ENCODE assay signal across 23 cellular contexts in the genomic region with DNA sequence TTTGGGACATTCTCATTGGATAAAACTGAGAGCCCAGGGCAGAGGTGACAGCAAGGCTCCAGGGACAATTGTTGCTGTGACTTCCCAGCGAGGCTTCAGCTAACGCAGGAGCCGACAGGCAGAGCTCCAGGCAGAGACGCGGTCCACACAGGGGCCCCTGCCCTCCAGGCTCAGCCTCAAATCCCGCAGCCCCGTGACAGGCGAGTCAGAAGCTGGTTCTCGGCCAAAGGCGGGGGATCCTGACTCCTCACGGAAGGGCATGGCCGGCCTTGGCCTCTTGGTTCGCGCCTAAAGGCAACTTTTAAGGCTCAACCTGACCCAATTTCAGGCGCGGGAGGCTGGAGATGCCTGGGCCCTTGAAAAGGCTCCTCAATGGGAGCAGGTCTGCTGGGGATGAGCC. TPM values are rescaled to one million over a fixed set of nuclear protein-coding genes. Genes with fewer than 3 reads are reported as not detected.
DNase-seq lines count a peak whose midpoint lies in the region; ATAC-seq, FAIRE-seq and TF ChIP-seq lines count a peak whose summit lies in the region.
"Had no signal": no experiment of that assay in that cellular context is flagged by ENCODE, and none has a peak within 500 bp of the region (broad histone marks: within the 10 kb centered on the region; RNA-seq: fewer than 3 reads in every experiment).

No MANE protein-coding gene starts in this region.

- TF ChIP-seq RAD21 in liver (IDR thresholded peaks at IDR 0.05) (no peak), HepG2 (CRISPR knock-in tag; IDR thresholded peaks at IDR 0.05) (no peak)

- in situ Hi-C loops in HepG2 (cut with HindIII; ENCODE audit: extremely low pct_ligation_motif_present, low pct_unique_long_range_greater_than_20kb), result no loop called here

- H3K4me2 ChIP-seq in HepG2 (ENCODE audit: low read depth, low read length) (no peak overlapping the region), hepatocyte (no peak overlapping the region)

- peaks cover 6% of the 10 kb centered on the region for H3K4me1 Mint-ChIP-seq in type B pancreatic cell (ENCODE audit: unreplicated experiment)

- H3K27me3 ChIP-seq in liver (ENCODE audit: control insufficient read depth in 4 of 4, insufficient read depth in 4 of 4, low read length in 3 of 4) (no peaks in the 10 kb centered on the region), HepG2 (ENCODE audit: control insufficient read depth in 1 of 2, insufficient read depth in 2 of 2, low read length in 2 of 2) (no peaks in the 10 kb centered on the region), hepatocyte (no peaks in the 10 kb centered on the region), testis (no peaks in the 10 kb centered on the region)
- H3K27me3 ChIP-seq: brain microvascular endothelial cell, gastroesophageal sphincter, spleen, suprapubic skin had no signal

- peaks cover 4% of the 10 kb centered on the region for H3K36me3 Mint-ChIP-seq in type B pancreatic cell
- no peaks in the 10 kb centered on the region for H3K36me3 Mint-ChIP-seq in activated naive CD4-positive, alpha-beta T cell treated with anti-CD3 and anti-CD28 coated beads, Interleukin-2, amount 50 U/mL, for 72 hours
- H3K36me3 Mint-ChIP-seq: activated naive CD8-positive, alpha-beta T cell; naive B cell had no signal

- H3K36me3 ChIP-seq in liver (ENCODE audit: control insufficient read depth in 4 of 4, insufficient read depth in 3 of 4, low read depth in 1 of 4, low read length in 3 of 4) (peaks cover 23 to 47% (median 29%) of the 10 kb centered on the region in 4 donors), HepG2 (replicated peaks in 1 of 2; ENCODE audit: control insufficient read depth in 1 of 2, insufficient read depth in 2 of 2, low read length in 2 of 2) (peaks cover 35 to 81% of the 10 kb centered on the region in 2 experiments), hepatocyte (replicated peaks; ENCODE audit: insufficient read depth, low read depth) (no peaks in the 10 kb centered on the region), testis (ENCODE audit: low read depth, missing control alignments) (no peaks in the 10 kb centered on the region)
- H3K36me3 ChIP-seq: brain microvascular endothelial cell had no signal

- POLR2A ChIA-PET in HepG2 (lab: Yijun Ruan, JAX), result no interaction called here

- no peak for DNase-seq in HepG2 (ENCODE audit: low spot score)
- DNase-seq in epidermal melanocyte (ENCODE audit: insufficient read length, low spot score), result peak; percentile 51
- peak; percentile 47 for DNase-seq in hepatocyte (ENCODE audit: low spot score)
- peak; percentile 82 for DNase-seq in testis
- no peak for DNase-seq in type B pancreatic cell (ENCODE audit: extremely low spot score, unreplicated experiment)
- no peak for DNase-seq in activated naive CD4-positive, alpha-beta T cell treated with anti-CD3 and anti-CD28 coated beads, Interleukin-2, amount 50 U/mL, for 72 hours (ENCODE audit: low spot score in 2 of 2)
- no peak for DNase-seq in NCI-H2227 treated with DMSO at 0.1 percent for 48 hours (lab: John Stamatoyannopoulos, UW)
- DNase-seq: activated CD8-positive, alpha-beta T cell treated with anti-CD3 and anti-CD28 coated beads for 36 hours; activated T-cell treated with anti-CD3 and anti-CD28 coated beads, Interleukin-2, amount 50 U/mL, for 48 hours; brain microvascular endothelial cell; DMS 273 treated with DMSO at 0.1 percent for 48 hours; H7; naive B cell; NCI-H1417; NCI-H2171; NCI-H69; spleen had no signal

- H3K4me3 Mint-ChIP-seq in type B pancreatic cell, result no peak overlapping the region
- H3K4me3 Mint-ChIP-seq: activated CD8-positive, alpha-beta T cell treated with anti-CD3 and anti-CD28 coated beads for 36 hours; activated naive CD8-positive, alpha-beta T cell; naive B cell had no signal

- intact Hi-C loops in HepG2 (cut with micrococcal nuclease; ENCODE audit: unreplicated experiment) (no loop called here), testis (cut with DNase I; ENCODE audit: low total_unique reads) (no loop called here)

- TF ChIP-seq CTCF in liver (IDR thresholded peaks at IDR 0.05; ENCODE audit: low read depth, low read length, missing input control) (no peak), HepG2 (CRISPR knock-in tag; IDR thresholded peaks at IDR 0.05) (no peak), hepatocyte (IDR thresholded peaks at IDR 0.05; ENCODE audit: poor library complexity) (no peak), testis (IDR thresholded peaks at IDR 0.05) (no peak), type B pancreatic cell (conservative IDR thresholded peaks at IDR 0.05) (no peak)

- no TSS peak for BruUV-seq in HepG2 (replicated peaks; lab: Mats Ljungman, UMichigan)

- no peak for FAIRE-seq in HepG2 (lab: Jason Lieb, UNC)
- FAIRE-seq: endothelial cell of umbilical vein, GM12891 had no signal

- H3K27ac Mint-ChIP-seq in type B pancreatic cell, result no peak overlapping the region
- H3K27ac Mint-ChIP-seq in activated naive CD4-positive, alpha-beta T cell treated with anti-CD3 and anti-CD28 coated beads, Interleukin-2, amount 50 U/mL, for 72 hours, result peak overlapping the region in 1 of 2 donors; percentile 20
- H3K27ac Mint-ChIP-seq: activated CD8-positive, alpha-beta T cell treated with anti-CD3 and anti-CD28 coated beads for 36 hours; activated naive CD8-positive, alpha-beta T cell had no signal

- H3K9me2 ChIP-seq in hepatocyte (replicated peaks; ENCODE audit: insufficient read depth), result no peaks in the 10 kb centered on the region

- TF ChIP-seq EP300 in HepG2 (IDR thresholded peaks at IDR 0.05; ENCODE audit: low read depth in 2 of 2, low read length in 2 of 2) (no peak), HepG2 (CRISPR knock-in tag; IDR thresholded peaks at IDR 0.05; ENCODE audit: borderline replicate concordance) (no peak)

- H3K27ac ChIP-seq in liver (ENCODE audit: low read depth in 1 of 2, low read length in 2 of 2), result peak overlapping the region; percentile 33 to 67
- no peak overlapping the region for H3K27ac ChIP-seq in HepG2 (ENCODE audit: extremely low read length, insufficient read depth, low read length)
- no peak overlapping the region for H3K27ac ChIP-seq in hepatocyte
- no peak overlapping the region for H3K27ac ChIP-seq in testis
- H3K27ac ChIP-seq: brain microvascular endothelial cell, suprapubic skin had no signal

- TF ChIP-seq POLR2A in HepG2 (IDR thresholded peaks at IDR 0.05; ENCODE audit: insufficient read depth in 1 of 2, low read depth in 2 of 2, low read length in 2 of 2) (no peak), testis (IDR thresholded peaks at IDR 0.05) (no peak)

- H3K4me3 ChIP-seq in liver (ENCODE audit: low read depth in 1 of 3, low read length in 3 of 3), result no peak overlapping the region
- no peak overlapping the region for H3K4me3 ChIP-seq in HepG2 (replicated peaks in 1 of 3; ENCODE audit: insufficient read depth in 1 of 3, low read depth in 2 of 3, low read length in 3 of 3)
- H3K4me3 ChIP-seq in hepatocyte, result no peak overlapping the region
- no peak overlapping the region for H3K4me3 ChIP-seq in testis
- H3K4me3 ChIP-seq: gastroesophageal sphincter, spleen, suprapubic skin had no signal

- CTCF ChIA-PET in HepG2 (lab: Yijun Ruan, JAX; ENCODE audit: low intra/inter-chr PET ratio, low total read pairs), result no interaction called here

- H4K20me1 ChIP-seq in HepG2 (ENCODE audit: insufficient read depth, low read length) (no peaks in the 10 kb centered on the region), hepatocyte (ENCODE audit: insufficient read depth, poor library complexity, severe bottlenecking) (no peaks in the 10 kb centered on the region)

- no peaks in the 10 kb centered on the region for H3K9me3 Mint-ChIP-seq in type B pancreatic cell
- H3K9me3 Mint-ChIP-seq in activated naive CD4-positive, alpha-beta T cell treated with anti-CD3 and anti-CD28 coated beads, Interleukin-2, amount 50 U/mL, for 72 hours, result no peaks in the 10 kb centered on the region
- H3K9me3 Mint-ChIP-seq: activated CD8-positive, alpha-beta T cell treated with anti-CD3 and anti-CD28 coated beads for 36 hours; naive B cell had no signal

- H2AFZ ChIP-seq in HepG2 (ENCODE audit: low read length), result no peak overlapping the region
- H2AFZ ChIP-seq in hepatocyte, result no peak overlapping the region

- H3K4me1 ChIP-seq in liver (ENCODE audit: control insufficient read depth in 4 of 4, insufficient read depth in 4 of 4, low read length in 3 of 4) (peaks cover 16 to 42% (median 30%) of the 10 kb centered on the region in 4 donors), HepG2 (ENCODE audit: insufficient read depth, low read length) (no peaks in the 10 kb centered on the region), hepatocyte (ENCODE audit: insufficient read depth) (peaks cover 14% of the 10 kb centered on the region), testis (peaks cover 11% of the 10 kb centered on the region)

- H3K79me2 ChIP-seq in HepG2 (ENCODE audit: insufficient read depth, low read length), result no peaks in the 10 kb centered on the region
- H3K79me2 ChIP-seq in hepatocyte, result peaks cover 2% of the 10 kb centered on the region

- H3K9me3 ChIP-seq in liver (ENCODE audit: control insufficient read depth in 4 of 4, low read length in 3 of 4) (no peaks in the 10 kb centered on the region), HepG2 (ENCODE audit: low read length) (no peaks in the 10 kb centered on the region), hepatocyte (ENCODE audit: low read depth) (no peaks in the 10 kb centered on the region), testis (no peaks in the 10 kb centered on the region)
- H3K9me3 ChIP-seq: gastroesophageal sphincter, spleen, suprapubic skin had no signal

- 57% methylated on average over 16 of the region's 16 CpGs for WGBS in liver
- WGBS in HepG2 (ENCODE audit: low lambda C conversion rate), result no CpG with 5 or more reads among the region's 16 CpGs
- 85% methylated on average over 16 of the region's 16 CpGs for WGBS in hepatocyte (ENCODE audit: low lambda C conversion rate, missing lambda C conversion rate)
- WGBS in testis, 2 donors, result 54% methylated on average over 16 of the region's 16 CpGs; no CpG with 5 or more reads in 1 of the 2 donors

- H3K9ac ChIP-seq in liver (ENCODE audit: low read depth in 1 of 2, low read length in 2 of 2), result no peak overlapping the region
- no peak overlapping the region for H3K9ac ChIP-seq in HepG2 (ENCODE audit: insufficient read depth, low read depth, low read length)

- ATAC-seq in HepG2, result no peak
- no peak for ATAC-seq in activated naive CD4-positive, alpha-beta T cell treated with anti-CD3 and anti-CD28 coated beads, Interleukin-2, amount 50 U/mL, for 72 hours
- ATAC-seq: activated CD8-positive, alpha-beta T cell treated with anti-CD3 and anti-CD28 coated beads for 36 hours; gastroesophageal sphincter had no signal

- no peaks in the 10 kb centered on the region for H3K27me3 Mint-ChIP-seq in type B pancreatic cell
- H3K27me3 Mint-ChIP-seq: activated CD8-positive, alpha-beta T cell treated with anti-CD3 and anti-CD28 coated beads for 36 hours; activated naive CD8-positive, alpha-beta T cell; naive B cell had no signal

RNA-seq across cellular contexts. Expression of a gene that starts 21.3 kb away (rescaled TPM):
- total RNA-seq in liver (10 to 100 TPM; 27.1 to 64.2 TPM), HepG2 (2016; rRNA removed; fragmentation: Illumina TruSeq; extraction: Trizol) (7.4 and 14.0 TPM in 2 replicates), hepatocyte (19.7 and 30.2 TPM in 2 replicates), testis (100 to 1,000 TPM; 168 to 212 TPM), type B pancreatic cell (ENCODE audit: low replicate concordance) (44.7 and 57.6 TPM in 2 replicates)
- polyA plus RNA-seq in liver (10 to 100 TPM; 12.3 to 30.8 TPM), HepG2 (2011; rRNA removed) (18.5 and 25.6 TPM in 2 replicates), hepatocyte (31.3 and 34.3 TPM in 2 replicates), testis (ENCODE audit: insufficient read depth, low read depth, low replicate concordance) (73.2 TPM)
- total RNA-seq in HepG2 (2016; cell fraction: cytosol; rRNA removed; fragmentation: Illumina TruSeq; extraction: Trizol; ENCODE audit: low read depth), result 9.5 and 12.5 TPM in 2 replicates
- total RNA-seq in HepG2 (2016; cell fraction: insoluble cytoplasmic fraction; rRNA removed; fragmentation: Illumina TruSeq; extraction: Trizol), result 5.2 and 15.7 TPM in 2 replicates
- total RNA-seq in HepG2 (2016; cell fraction: membrane; rRNA removed; fragmentation: Illumina TruSeq; extraction: Trizol), result 6.9 and 7.7 TPM in 2 replicates
- total RNA-seq in HepG2 (2016; cell fraction: nucleus; rRNA removed; fragmentation: Illumina TruSeq; extraction: Trizol), result 21.8 and 25.8 TPM in 2 replicates
- polyA plus RNA-seq in HepG2 (2011; cell fraction: cytosol; rRNA removed), result 11.8 and 15.1 TPM in 2 replicates
- 164 and 213 TPM in 2 replicates for polyA plus RNA-seq in HepG2 (2011; cell fraction: nucleus; rRNA removed)
- 28.2 and 30.9 TPM in 2 replicates for polyA plus RNA-seq in HepG2 (2012)
- polyA plus RNA-seq in HepG2 (2016; cell fraction: cytosol; fragmentation: Illumina TruSeq; extraction: Trizol; ENCODE audit: low read depth), result 1.4 and 1.6 TPM in 2 replicates
- 6.3 and 7.6 TPM in 2 replicates for polyA plus RNA-seq in HepG2 (2016; cell fraction: insoluble cytoplasmic fraction; fragmentation: Illumina TruSeq; extraction: Trizol; ENCODE audit: low read depth)
- polyA plus RNA-seq in HepG2 (2016; cell fraction: membrane; fragmentation: Illumina TruSeq; extraction: Trizol; ENCODE audit: low read depth), result 3.2 and 3.7 TPM in 2 replicates
- 88.5 and 93.5 TPM in 2 replicates for polyA plus RNA-seq in HepG2 (2016; cell fraction: nucleus; fragmentation: Illumina TruSeq; extraction: Trizol; ENCODE audit: insufficient read depth, low read depth)
- 6.3 and 47.1 TPM in 2 replicates for polyA minus RNA-seq in HepG2 (2011; rRNA and poly(A)+ RNA removed; ENCODE audit: low replicate concordance)
- 14.7 and 16.2 TPM in 2 replicates for polyA minus RNA-seq in HepG2 (2011; cell fraction: cytosol; rRNA and poly(A)+ RNA removed)
- polyA minus RNA-seq in HepG2 (2011; cell fraction: nucleus; rRNA and poly(A)+ RNA removed), result 40.3 and 44.4 TPM in 2 replicates
- 10 to 100 TPM; 19.5 to 74.7 TPM for total RNA-seq in activated naive CD4-positive, alpha-beta T cell treated with anti-CD3 and anti-CD28 coated beads, Interleukin-2, amount 50 U/mL, for 72 hours

Comparison
In these comparisons a context has a peak if more than half of its experiments do, and no peak if none do; other contexts are left out.
1. H3K27ac ChIP-seq: peak in liver (2 of 2); none in HepG2 (single experiment), hepatocyte (single experiment) and testis (0 of 2).
2. DNase-seq: peak in epidermal melanocyte (single experiment), hepatocyte (single experiment) and testis (single experiment); none in HepG2 (single experiment), type B pancreatic cell (single experiment), activated naive CD4-positive, alpha-beta T cell treated with anti-CD3 and anti-CD28 coated beads, Interleukin-2, amount 50 U/mL, for 72 hours (0 of 2) and NCI-H2227 treated with DMSO at 0.1 percent for 48 hours (single experiment).